Comparison of ENCODE assay signal across 1 cellular context in the genomic region with DNA sequence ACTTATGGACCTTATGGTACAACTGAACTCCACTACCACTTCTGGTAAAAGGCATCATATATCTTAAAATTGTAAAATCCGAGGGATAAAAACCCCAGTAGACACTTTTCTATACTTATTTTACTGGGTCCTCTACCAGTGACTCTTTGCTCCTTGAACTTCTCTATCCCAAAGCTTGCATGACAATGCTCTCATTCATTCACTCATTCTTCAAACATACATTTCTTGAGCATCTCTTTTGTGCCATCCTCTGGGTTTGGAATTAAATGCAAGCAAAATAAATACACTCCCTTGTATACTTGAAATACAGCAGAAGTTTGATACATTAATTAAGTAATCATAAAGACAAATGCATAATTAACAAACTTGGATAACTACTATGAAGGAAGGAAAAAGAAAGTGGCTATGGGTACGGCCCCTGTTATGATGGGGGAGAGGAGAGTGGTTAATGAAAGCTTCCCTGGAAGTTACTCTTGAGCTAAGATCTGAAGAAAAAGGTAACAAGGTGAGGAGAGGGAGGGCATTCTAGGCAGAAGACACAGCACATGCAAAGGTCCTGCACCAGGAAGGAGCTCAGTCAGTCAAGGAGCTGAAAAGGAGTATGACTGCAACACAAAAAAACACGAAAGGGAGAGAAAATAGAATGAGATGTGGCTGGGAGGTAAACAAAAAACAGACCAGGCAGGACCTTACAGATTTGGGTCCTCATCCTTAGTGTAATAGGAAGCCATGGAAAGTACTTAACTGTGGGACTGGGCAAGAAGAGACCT.
TF ChIP-seq lines count a peak whose summit lies in the region.

No MANE protein-coding gene starts in this region.

TF ChIP-seq in GM12878, 131 proteins besides CTCF, POLR2A, EP300 and RAD21:
- TF ChIP-seq FOXK2 (IDR thresholded peaks at IDR 0.05) (no peak), SMARCA5 (IDR thresholded peaks at IDR 0.05) (no peak), ZNF24 (IDR thresholded peaks at IDR 0.05) (peak; percentile 66; the same call in 1 of the 2 replicates)
- TF ChIP-seq, protein P1, sequence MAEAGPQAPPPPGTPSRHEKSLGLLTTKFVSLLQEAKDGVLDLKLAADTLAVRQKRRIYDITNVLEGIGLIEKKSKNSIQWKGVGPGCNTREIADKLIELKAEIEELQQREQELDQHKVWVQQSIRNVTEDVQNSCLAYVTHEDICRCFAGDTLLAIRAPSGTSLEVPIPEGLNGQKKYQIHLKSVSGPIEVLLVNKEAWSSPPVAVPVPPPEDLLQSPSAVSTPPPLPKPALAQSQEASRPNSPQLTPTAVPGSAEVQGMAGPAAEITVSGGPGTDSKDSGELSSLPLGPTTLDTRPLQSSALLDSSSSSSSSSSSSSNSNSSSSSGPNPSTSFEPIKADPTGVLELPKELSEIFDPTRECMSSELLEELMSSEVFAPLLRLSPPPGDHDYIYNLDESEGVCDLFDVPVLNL (IDR thresholded peaks at IDR 0.05; ENCODE audit: low read depth, low read length) = no peak
